In the genomic region with DNA sequence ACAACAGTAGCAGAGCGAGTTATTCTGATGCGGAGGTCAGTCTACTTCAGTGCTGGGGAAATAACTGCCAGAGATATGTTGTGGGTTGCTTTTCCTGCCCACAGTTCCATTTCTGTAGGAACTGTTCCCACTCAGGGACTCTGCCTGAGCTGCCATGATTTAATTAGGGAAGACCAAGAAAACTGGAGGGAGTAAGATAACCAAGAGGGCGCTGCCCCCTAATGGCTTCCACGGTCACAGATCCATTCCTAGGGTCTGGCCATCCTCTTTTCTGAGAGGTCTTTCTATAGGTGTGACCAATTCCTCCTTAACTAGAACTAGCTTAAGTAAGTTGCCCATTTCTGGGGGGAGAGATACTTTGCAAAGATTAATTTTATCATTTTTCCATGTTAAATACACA, we compare ENCODE assay signal across 11 cellular contexts.
DNase-seq lines count a peak whose midpoint lies in the region; ATAC-seq and TF ChIP-seq lines count a peak whose summit lies in the region.
"Had no signal": no experiment of that assay in that cellular context is flagged by ENCODE, and none has a peak within 500 bp of the region (broad histone marks: within the 10 kb centered on the region; RNA-seq: fewer than 3 reads in every experiment).

No MANE protein-coding gene starts in this region.

- H3K27me3 ChIP-seq in breast epithelium: no peaks in the 10 kb centered on the region
- no peaks in the 10 kb centered on the region for H3K27me3 ChIP-seq in fibroblast of lung (ENCODE audit: control insufficient read depth, insufficient read depth, low read length)
- no peaks in the 10 kb centered on the region for H3K27me3 ChIP-seq in transverse colon

- in situ Hi-C loops in transverse colon (cut with MboI; ENCODE audit: low pct_ligation_motif_present in 1 of 4, low pct_unique_long_range_greater_than_20kb in 1 of 4, low sequenced_read_pairs in 3 of 4): loop anchor here in 3 of 4 donors (5.0 to 10.0 kb wide), 2 partner anchors 121 to 124 kb away; no protein-coding TSS in a partner anchor

- WGBS in transverse colon (ENCODE audit: low coverage in 1 of 2), 2 donors: 75 to 79% methylated on average over 4 of the region's 4 CpGs

- H3K4me2 ChIP-seq in fibroblast of lung (ENCODE audit: extremely low read depth, insufficient read depth, low read length): no peak overlapping the region

- ATAC-seq in HG02885 (IDR thresholded peaks at IDR 0.05; ENCODE audit: poor library complexity, unreplicated experiment): no peak
- ATAC-seq: stimulated activated naive CD8-positive, alpha-beta T cell treated with anti-CD3 and anti-CD28 coated beads, Interleukin-15, amount 100 ng/mL, for 72 hours had no signal

- H3K79me2 ChIP-seq in fibroblast of lung (ENCODE audit: control insufficient read depth, insufficient read depth, low read length): no peaks in the 10 kb centered on the region

- no peak overlapping the region for H3K27ac Mint-ChIP-seq in MCF 10A (ENCODE audit: low read depth, unreplicated experiment)
- H3K27ac Mint-ChIP-seq: nephron; stimulated activated naive CD8-positive, alpha-beta T cell treated with anti-CD3 and anti-CD28 coated beads, Interleukin-15, amount 100 ng/mL, for 72 hours had no signal

- H3K9ac ChIP-seq in fibroblast of lung (ENCODE audit: insufficient read depth, low read length): no peak overlapping the region

- DNase-seq in MCF 10A (ENCODE audit: unreplicated experiment) (peak; percentile 36), breast epithelium (ENCODE audit: low spot score in 2 of 2) (no peak), NCI-H82 (lab: John Stamatoyannopoulos, UW) (peak; percentile 61), fibroblast of lung (ENCODE audit: low read depth in 2 of 2) (peak; percentile 8 to 23), transverse colon (peak; percentile 22), epidermal melanocyte (ENCODE audit: insufficient read length, low spot score) (no peak), NCI-H524 treated with DMSO at 0.1 percent for 48 hours (lab: John Stamatoyannopoulos, UW) (no peak)
- DNase-seq: aorta; stimulated activated naive CD8-positive, alpha-beta T cell treated with anti-CD3 and anti-CD28 coated beads, Interleukin-15, amount 100 ng/mL, for 72 hours had no signal

- H4K20me1 ChIP-seq in fibroblast of lung (ENCODE audit: control insufficient read depth, extremely low read depth, insufficient read depth, low read length): no peaks in the 10 kb centered on the region

- H3K4me1 Mint-ChIP-seq in MCF 10A (ENCODE audit: insufficient read depth, unreplicated experiment): no peaks in the 10 kb centered on the region

- H3K9me3 Mint-ChIP-seq in MCF 10A (ENCODE audit: unreplicated experiment): no peaks in the 10 kb centered on the region
- H3K9me3 Mint-ChIP-seq: nephron; stimulated activated naive CD8-positive, alpha-beta T cell treated with anti-CD3 and anti-CD28 coated beads, Interleukin-15, amount 100 ng/mL, for 72 hours had no signal

- H2AFZ ChIP-seq in fibroblast of lung (ENCODE audit: low read length): no peak overlapping the region

- H3K9me3 ChIP-seq in breast epithelium (no peaks in the 10 kb centered on the region), fibroblast of lung (ENCODE audit: control insufficient read depth, insufficient read depth, low read depth, low read length) (no peaks in the 10 kb centered on the region), transverse colon (no peaks in the 10 kb centered on the region)

- CTCF ChIA-PET in MCF 10A (lab: Yijun Ruan, JAX): interaction anchor here (5.4 kb wide), 1 partner anchor 124 kb away, joined by 97 read pairs; no protein-coding TSS in a partner anchor

- TF ChIP-seq CTCF in MCF 10A (IDR thresholded peaks at IDR 0.05; ENCODE audit: unreplicated experiment) (no peak), breast epithelium (IDR thresholded peaks at IDR 0.05) (no peak), fibroblast of lung (conservative IDR thresholded peaks at IDR 0.05 in 1 of 2, IDR thresholded peaks at IDR 0.05 in 1 of 2; ENCODE audit: low read depth in 1 of 2, low read length in 2 of 2) (peak; percentile 33 to 38), transverse colon (IDR thresholded peaks at IDR 0.05) (peak in 3 of 5 experiments; percentile 14 to 30 (median 16))

- BruUV-seq in MCF 10A (replicated peaks; lab: Mats Ljungman, UMichigan): no TSS peak

- POLR2A ChIA-PET in MCF 10A (lab: Yijun Ruan, JAX): no interaction called here

- intact Hi-C loops in MCF 10A (cut with micrococcal nuclease) (no loop called here), breast epithelium (cut with DNase I; ENCODE audit: low total_unique reads) (no loop called here), transverse colon (cut with DNase I; ENCODE audit: low total_unique reads) (loop anchor here (10.0 kb wide), 1 partner anchor 121 kb away; no protein-coding TSS in a partner anchor)

- H3K36me3 Mint-ChIP-seq in MCF 10A (ENCODE audit: insufficient read depth, unreplicated experiment): no peaks in the 10 kb centered on the region

- H3K4me1 ChIP-seq in breast epithelium (no peaks in the 10 kb centered on the region), fibroblast of lung (ENCODE audit: control insufficient read depth, extremely low read depth, insufficient read depth, low read length) (no peaks in the 10 kb centered on the region), transverse colon (peaks cover 0 to 3% (median 0%) of the 10 kb centered on the region in 4 donors)

- H3K4me3 ChIP-seq in breast epithelium (no peak overlapping the region), fibroblast of lung (replicated peaks in 1 of 4; ENCODE audit: control extremely low read depth in 1 of 4, insufficient read depth in 1 of 4, low read depth in 3 of 4, low read length in 4 of 4) (no peak overlapping the region), transverse colon (no peak overlapping the region)

- H3K27ac ChIP-seq in breast epithelium: no peak overlapping the region
- no peak overlapping the region for H3K27ac ChIP-seq in fibroblast of lung (ENCODE audit: insufficient read depth, low read length)
- H3K27ac ChIP-seq in transverse colon: no peak overlapping the region

- TF ChIP-seq POLR2A in breast epithelium (IDR thresholded peaks at IDR 0.05) (no peak), transverse colon (IDR thresholded peaks at IDR 0.05) (no peak)

- H3K4me3 Mint-ChIP-seq in MCF 10A (ENCODE audit: unreplicated experiment): no peak overlapping the region
- H3K4me3 Mint-ChIP-seq: nephron; stimulated activated naive CD8-positive, alpha-beta T cell treated with anti-CD3 and anti-CD28 coated beads, Interleukin-15, amount 100 ng/mL, for 72 hours had no signal

- no peak for TF ChIP-seq EP300 in transverse colon (IDR thresholded peaks at IDR 0.05; ENCODE audit: low read depth)

- H3K27me3 Mint-ChIP-seq in MCF 10A (ENCODE audit: insufficient read depth, unreplicated experiment): peaks cover 59% of the 10 kb centered on the region

- no peaks in the 10 kb centered on the region for H3K36me3 ChIP-seq in breast epithelium
- H3K36me3 ChIP-seq in fibroblast of lung (ENCODE audit: control insufficient read depth, insufficient read depth, low read length): no peaks in the 10 kb centered on the region
- H3K36me3 ChIP-seq in transverse colon: no peaks in the 10 kb centered on the region

Comparison
In these comparisons a context has a peak if more than half of its experiments do, and no peak if none do; other contexts are left out.
1. DNase-seq: peak in MCF 10A (single experiment), NCI-H82 (single experiment), fibroblast of lung (2 of 2) and transverse colon (single experiment); none in breast epithelium (0 of 2), epidermal melanocyte (single experiment) and NCI-H524 treated with DMSO at 0.1 percent for 48 hours (single experiment).
2. CTCF ChIP-seq: peak in fibroblast of lung (2 of 2) and transverse colon (3 of 5); none in MCF 10A (single experiment) and breast epithelium (0 of 3).